ENCODE assay signal across 17 cellular contexts in the genomic region with DNA sequence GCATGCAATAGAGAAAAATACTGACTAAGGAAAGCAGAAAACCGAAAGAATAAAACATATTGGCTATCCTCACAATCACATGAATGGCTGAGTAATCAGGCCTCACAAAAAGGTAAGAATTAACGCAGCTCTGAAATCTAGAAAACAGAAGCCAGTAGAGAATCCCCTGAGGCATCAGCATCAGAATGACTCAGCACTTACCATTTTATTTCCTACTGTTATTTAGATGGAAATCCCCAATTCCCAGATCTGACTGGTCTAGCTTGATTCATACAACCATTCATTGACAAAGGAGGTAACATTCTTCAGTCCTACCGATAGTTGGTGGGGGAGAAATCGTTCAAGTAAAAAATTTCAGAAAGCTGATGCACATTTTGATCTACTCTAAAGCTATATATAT.
DNase-seq lines count a peak whose midpoint lies in the region; ATAC-seq and TF ChIP-seq lines count a peak whose summit lies in the region.
"Had no signal": no experiment of that assay in that cellular context is flagged by ENCODE, and none has a peak within 500 bp of the region (broad histone marks: within the 10 kb centered on the region; RNA-seq: fewer than 3 reads in every experiment).

No MANE protein-coding gene starts in this region.

- H3K9me2 ChIP-seq in GM23338 (ENCODE audit: insufficient read depth), result no peaks in the 10 kb centered on the region
- no peaks in the 10 kb centered on the region for H3K9me2 ChIP-seq in PC-3 (replicated peaks; ENCODE audit: low read length)

- no peak overlapping the region for H3K4ac ChIP-seq in mesendoderm (ENCODE audit: low read depth, low read length)

- ATAC-seq in GM23338 (peak; percentile 84), PC-3 (no peak), HG03342 (IDR thresholded peaks at IDR 0.05; ENCODE audit: unreplicated experiment) (no peak)
- ATAC-seq: lower lobe of right lung; stimulated activated effector memory CD8-positive, alpha-beta T cell treated with anti-CD3 and anti-CD28 coated beads, Interleukin-12 subunit alpha, Interleukin-12 subunit beta, amount 100 ng/mL, for 72 hours had no signal

- TF ChIP-seq CTCF in GM23338 (conservative IDR thresholded peaks at IDR 0.05; ENCODE audit: low read depth in 2 of 2), result no peak
- TF ChIP-seq CTCF in PC-3 (conservative IDR thresholded peaks at IDR 0.05; ENCODE audit: low read depth, low read length), result no peak
- TF ChIP-seq CTCF in left ventricle myocardium inferior (IDR thresholded peaks at IDR 0.05; ENCODE audit: borderline replicate concordance), result no peak

- H3K36me3 ChIP-seq in GM23338 (ENCODE audit: insufficient read depth) (no peaks in the 10 kb centered on the region), PC-3 (ENCODE audit: low read depth, low read length) (no peaks in the 10 kb centered on the region), mesendoderm (ENCODE audit: control insufficient read depth, insufficient read depth, low read length) (no peaks in the 10 kb centered on the region), left ventricle myocardium inferior (no peaks in the 10 kb centered on the region)
- H3K36me3 ChIP-seq: lower lobe of right lung, SJSA1 had no signal

- H3K4me1 ChIP-seq in GM23338 (ENCODE audit: insufficient read depth) (peaks cover 20% of the 10 kb centered on the region), PC-3 (ENCODE audit: insufficient read depth, low read length) (no peaks in the 10 kb centered on the region), mesendoderm (ENCODE audit: control insufficient read depth, low read depth, low read length) (no peaks in the 10 kb centered on the region), left ventricle myocardium inferior (no peaks in the 10 kb centered on the region)
- H3K4me1 ChIP-seq: lower lobe of right lung, SJSA1 had no signal

- no peak overlapping the region for H3K23ac ChIP-seq in mesendoderm (ENCODE audit: low read length)

- no peaks in the 10 kb centered on the region for H3F3A ChIP-seq in GM23338 (replicated peaks; ENCODE audit: low read depth)
- H3F3A ChIP-seq in PC-3 (ENCODE audit: low read length, unreplicated experiment), result no peaks in the 10 kb centered on the region

- no peak overlapping the region for H4K8ac ChIP-seq in mesendoderm (ENCODE audit: low read depth, low read length)

- no peak overlapping the region; the same call in 2 of the 3 replicates for H3K4me3 Mint-ChIP-seq in GM23338
- H3K4me3 Mint-ChIP-seq: CD14-positive monocyte; stimulated activated effector memory CD8-positive, alpha-beta T cell treated with anti-CD3 and anti-CD28 coated beads, Interleukin-12 subunit alpha, Interleukin-12 subunit beta, amount 100 ng/mL, for 72 hours had no signal

- peak; percentile 79 for DNase-seq in GM23338 (ENCODE audit: low spot score)
- peak; percentile 50 for DNase-seq in PC-3
- peak; percentile 37 for DNase-seq in epithelial cell of prostate (ENCODE audit: low read depth, low spot score)
- peak; percentile 25 for DNase-seq in mesendoderm
- no peak for DNase-seq in T-helper 1 cell
- no peak for DNase-seq in left ventricle myocardium inferior
- DNase-seq: HCEC 1CT; head of caudate nucleus; lower lobe of right lung; MV-4-11; stimulated activated CD4-positive, alpha-beta T cell treated with anti-CD3 and anti-CD28 coated beads, Interleukin-4, amount 100 ng/mL, for 4 hours; trophoblast cell had no signal

- H3K4me1 Mint-ChIP-seq in GM23338, result peaks cover 27% of the 10 kb centered on the region
- H3K4me1 Mint-ChIP-seq: CD14-positive monocyte; stimulated activated effector memory CD8-positive, alpha-beta T cell treated with anti-CD3 and anti-CD28 coated beads, Interleukin-12 subunit alpha, Interleukin-12 subunit beta, amount 100 ng/mL, for 72 hours had no signal

- H3K36me3 Mint-ChIP-seq in GM23338 (ENCODE audit: low read depth), result no peaks in the 10 kb centered on the region
- H3K36me3 Mint-ChIP-seq: CD14-positive monocyte; stimulated activated effector memory CD8-positive, alpha-beta T cell treated with anti-CD3 and anti-CD28 coated beads, Interleukin-12 subunit alpha, Interleukin-12 subunit beta, amount 100 ng/mL, for 72 hours had no signal

- H2BK15ac ChIP-seq in mesendoderm (replicated peaks; ENCODE audit: low read depth), result no peak overlapping the region

- H2BK120ac ChIP-seq in mesendoderm (ENCODE audit: low read depth, low read length), result no peak overlapping the region

- no peak overlapping the region for H2BK5ac ChIP-seq in mesendoderm (ENCODE audit: low read length)

- no peaks in the 10 kb centered on the region for H3K9me3 ChIP-seq in PC-3 (ENCODE audit: low read length)
- H3K9me3 ChIP-seq in left ventricle myocardium inferior (replicated peaks), result no peaks in the 10 kb centered on the region
- H3K9me3 ChIP-seq: lower lobe of right lung had no signal

- H3K79me1 ChIP-seq in mesendoderm (ENCODE audit: low read length), result no peaks in the 10 kb centered on the region

- intact Hi-C loops in PC-3 (cut with micrococcal nuclease), result no loop called here
- intact Hi-C loops in left ventricle myocardium inferior (cut with micrococcal nuclease), result no loop called here

- H3K4me2 ChIP-seq in GM23338 (peak overlapping the region; percentile 55), PC-3 (ENCODE audit: low read length) (peak overlapping the region; percentile 30; the same call in 1 of the 2 replicates), mesendoderm (ENCODE audit: low read length) (no peak overlapping the region)

- BruUV-seq in PC-3 (replicated peaks; lab: Mats Ljungman, UMichigan), result no TSS peak

- H3K27me3 ChIP-seq in GM23338 (ENCODE audit: insufficient read depth), result no peaks in the 10 kb centered on the region
- no peaks in the 10 kb centered on the region for H3K27me3 ChIP-seq in PC-3 (ENCODE audit: low read length)
- no peaks in the 10 kb centered on the region for H3K27me3 ChIP-seq in mesendoderm (ENCODE audit: insufficient read depth, low read length, poor library complexity)
- H3K27me3 ChIP-seq in left ventricle myocardium inferior (ENCODE audit: low read depth), result no peaks in the 10 kb centered on the region
- H3K27me3 ChIP-seq: SJSA1 had no signal

- no peak overlapping the region for H3K56ac ChIP-seq in mesendoderm (ENCODE audit: low read length)

- no peak overlapping the region for H3K18ac ChIP-seq in mesendoderm (ENCODE audit: low read length)

- H3K27me3 Mint-ChIP-seq in GM23338 (ENCODE audit: insufficient read depth, low read depth, poor library complexity), result no peaks in the 10 kb centered on the region

- CTCF ChIA-PET in PC-3 (lab: Charles Lee), result no interaction called here

- no CpG with 5 or more reads among the region's 4 CpGs for WGBS in mesendoderm (ENCODE audit: extremely low coverage, insufficient coverage, low lambda C conversion rate)

- H2AFZ ChIP-seq in GM23338, result no peak overlapping the region
- H2AFZ ChIP-seq in PC-3 (ENCODE audit: low read length), result no peak overlapping the region

- H3K79me2 ChIP-seq in GM23338 (replicated peaks; ENCODE audit: insufficient read depth) (no peaks in the 10 kb centered on the region), PC-3 (ENCODE audit: low read length) (no peaks in the 10 kb centered on the region), mesendoderm (ENCODE audit: control insufficient read depth, insufficient read depth, low read length) (no peaks in the 10 kb centered on the region)

- H4K5ac ChIP-seq in mesendoderm (ENCODE audit: low read length), result no peak overlapping the region

- POLR2A ChIA-PET in PC-3 (lab: Charles Lee; ENCODE audit: unreplicated experiment), result no interaction called here

- H4K20me1 ChIP-seq in GM23338 (replicated peaks; ENCODE audit: insufficient read depth) (no peaks in the 10 kb centered on the region), PC-3 (ENCODE audit: low read length) (no peaks in the 10 kb centered on the region)

- H2AK5ac ChIP-seq in mesendoderm (ENCODE audit: low read length), result no peak overlapping the region

- peak overlapping the region; percentile 98 for H3K27ac Mint-ChIP-seq in GM23338
- H3K27ac Mint-ChIP-seq: CD14-positive monocyte; stimulated activated effector memory CD8-positive, alpha-beta T cell treated with anti-CD3 and anti-CD28 coated beads, Interleukin-12 subunit alpha, Interleukin-12 subunit beta, amount 100 ng/mL, for 72 hours had no signal

- peak overlapping the region; percentile 93 for H3K27ac ChIP-seq in GM23338 (ENCODE audit: low read depth)
- H3K27ac ChIP-seq in PC-3 (ENCODE audit: low read length), result 0 out of 2 replicates have a peak overlapping the region, but pooled peaks have one; percentile 16
- H3K27ac ChIP-seq in epithelial cell of prostate, result peak overlapping the region; percentile 44
- H3K27ac ChIP-seq in mesendoderm (ENCODE audit: low read depth, low read length), result no peak overlapping the region
- no peak overlapping the region for H3K27ac ChIP-seq in left ventricle myocardium inferior (replicated peaks)
- H3K27ac ChIP-seq: HL-60, lower lobe of right lung, SJSA1 had no signal

- H3K4me3 ChIP-seq in GM23338 (no peak overlapping the region), PC-3 (ENCODE audit: low read length) (peak overlapping the region; percentile 40; the same call in 1 of the 2 replicates), mesendoderm (ENCODE audit: low read length) (no peak overlapping the region), left ventricle myocardium inferior (no peak overlapping the region)
- H3K4me3 ChIP-seq: lower lobe of right lung, SJSA1 had no signal

- no peaks in the 10 kb centered on the region for H3K9me3 Mint-ChIP-seq in GM23338

- no peak overlapping the region for H3K9ac ChIP-seq in PC-3 (ENCODE audit: low read length)
- H3K9ac ChIP-seq in mesendoderm (ENCODE audit: low read length), result no peak overlapping the region

TF ChIP-seq in GM23338, 12 proteins besides CTCF, POLR2A, EP300 and RAD21:
- TF ChIP-seq NANOG (IDR thresholded peaks at IDR 0.05; ENCODE audit: borderline replicate concordance), result peak; percentile 39; the same call in 1 of the 2 replicates
- no peak for TF ChIP-seq POLR2AphosphoS5 (IDR thresholded peaks at IDR 0.05; ENCODE audit: low read depth)

Comparison
In these comparisons a context has a peak if more than half of its experiments do, and no peak if none do; other contexts are left out.
1. DNase-seq: peak in GM23338 (single experiment), PC-3 (single experiment), epithelial cell of prostate (single experiment) and mesendoderm (single experiment); none in T-helper 1 cell (0 of 5) and left ventricle myocardium inferior (single experiment).
2. H3K27ac ChIP-seq: peak in GM23338 (single experiment), PC-3 (single experiment) and epithelial cell of prostate (single experiment); none in mesendoderm (single experiment) and left ventricle myocardium inferior (single experiment).